22 cellular contexts compared by ENCODE assay signal in the genomic region with DNA sequence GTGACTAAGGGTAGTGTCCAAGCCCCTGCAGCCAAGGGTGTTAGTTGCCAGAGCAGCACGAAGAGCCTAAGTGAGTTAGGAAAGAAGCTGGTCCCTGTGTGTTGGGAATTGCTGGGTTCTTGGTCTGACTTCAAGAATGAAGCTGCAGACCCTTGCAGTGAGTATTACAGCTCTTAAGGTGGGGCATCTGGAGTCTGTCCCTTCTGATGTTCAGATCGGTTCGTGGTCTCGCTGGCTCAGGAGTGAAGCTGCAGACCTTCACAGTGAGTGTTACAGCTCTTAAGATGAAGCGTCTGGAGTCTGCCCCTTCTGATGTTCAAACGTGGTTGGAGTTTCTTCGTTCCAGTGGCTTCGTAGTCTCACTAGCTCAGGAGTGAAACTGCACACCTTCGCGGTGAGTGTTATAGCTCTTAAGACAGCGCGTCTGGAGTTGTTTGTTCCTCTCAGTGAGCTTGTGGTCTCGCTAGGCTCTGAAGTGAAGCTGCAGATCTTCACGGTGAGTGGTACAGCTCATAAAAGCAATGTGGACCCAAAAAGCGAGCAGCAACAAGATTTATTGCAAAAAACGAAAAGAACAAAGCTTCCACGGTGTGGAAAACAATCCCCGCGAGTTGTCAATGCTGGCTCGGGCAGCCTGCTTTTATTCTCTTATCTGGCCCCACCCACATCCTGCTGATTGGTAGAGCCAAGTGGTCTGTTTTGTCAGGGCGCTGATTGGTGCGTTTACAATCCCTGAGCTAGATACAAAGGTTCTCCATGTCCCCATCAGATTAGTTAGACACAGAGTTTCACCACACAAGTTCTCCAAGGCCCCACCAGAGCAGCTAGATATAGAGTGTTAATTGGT. TPM values are rescaled to one million over a fixed set of nuclear protein-coding genes. Genes with fewer than 3 reads are reported as not detected.
A peak's percentile ranks its signal among the peaks of the same experiment; 100 is the strongest.
DNase-seq lines count a peak whose midpoint lies in the region; ATAC-seq, FAIRE-seq and TF ChIP-seq lines count a peak whose summit lies in the region.
"Had no signal": no experiment of that assay in that cellular context is flagged by ENCODE, and none has a peak within 500 bp of the region (broad histone marks: within the 10 kb centered on the region; RNA-seq: fewer than 3 reads in every experiment).

No MANE protein-coding gene starts in this region.

- H4K20me1 ChIP-seq in mammary epithelial cell (ENCODE audit: insufficient read depth, low read length), result no peaks in the 10 kb centered on the region

- H3K27ac Mint-ChIP-seq in activated naive CD8-positive, alpha-beta T cell treated with anti-CD3 and anti-CD28 coated beads, Interleukin-2, amount 50 U/mL, for 24 hours, result no peak overlapping the region
- H3K27ac Mint-ChIP-seq: activated B cell treated with CpG ODN at 0.5 μM for 24 hours; activated CD4-positive, alpha-beta memory T cell treated with anti-CD3 and anti-CD28 coated beads for 36 hours; T-helper 2 cell treated with Interferon-gamma antibody and Interleukin-4, amounts not matched to agents 5 μg/mL and 100 μg/mL, for 36 hours had no signal

- 87% methylated on average over 21 of the region's 22 CpGs for WGBS in mammary epithelial cell (ENCODE audit: low coverage, missing lambda C conversion rate)
- WGBS in mesodermal cell (ENCODE audit: insufficient coverage in 2 of 2), 2 experiments, result 90 to 95% methylated on average over 17 to 19 of the region's 22 CpGs

- no peak for TF ChIP-seq CTCF in mammary epithelial cell (conservative IDR thresholded peaks at IDR 0.05 in 1 of 2, IDR thresholded peaks at IDR 0.05 in 1 of 2; ENCODE audit: extremely low read depth in 1 of 2, insufficient read depth in 1 of 2, low read depth in 1 of 2, low read length in 2 of 2)
- TF ChIP-seq CTCF in breast epithelium (IDR thresholded peaks at IDR 0.05), result no peak
- no peak for TF ChIP-seq CTCF in coronary artery (IDR thresholded peaks at IDR 0.05)

- no peaks in the 10 kb centered on the region for H3K36me3 Mint-ChIP-seq in activated naive CD8-positive, alpha-beta T cell treated with anti-CD3 and anti-CD28 coated beads, Interleukin-2, amount 50 U/mL, for 24 hours (ENCODE audit: low read depth)
- H3K36me3 Mint-ChIP-seq: activated CD4-positive, alpha-beta memory T cell treated with anti-CD3 and anti-CD28 coated beads for 36 hours had no signal

- TSS peak; percentile 11 for BruUV-seq in mammary epithelial cell (replicated peaks; lab: Mats Ljungman, UMichigan)

- H3K4me1 ChIP-seq in mammary epithelial cell (ENCODE audit: insufficient read depth, low read length) (peaks cover 10% of the 10 kb centered on the region), breast epithelium (no peaks in the 10 kb centered on the region), mesodermal cell (ENCODE audit: control insufficient read depth, insufficient read depth, low read length, poor library complexity, severe bottlenecking) (peaks cover 26% of the 10 kb centered on the region)
- H3K4me1 ChIP-seq: colonic mucosa had no signal

- H3K36me3 ChIP-seq in mammary epithelial cell (ENCODE audit: insufficient read depth, low read length), result peaks cover 11% of the 10 kb centered on the region
- no peaks in the 10 kb centered on the region for H3K36me3 ChIP-seq in breast epithelium
- H3K36me3 ChIP-seq in mesodermal cell (ENCODE audit: control insufficient read depth, insufficient read depth, low read length), result peaks cover 31% of the 10 kb centered on the region
- H3K36me3 ChIP-seq: colonic mucosa had no signal

- in situ Hi-C loops in mammary epithelial cell (cut with MboI; ENCODE audit: low sequenced_read_pairs in 2 of 2), result no loop called here

- no peaks in the 10 kb centered on the region for H3K4me1 Mint-ChIP-seq in activated naive CD8-positive, alpha-beta T cell treated with anti-CD3 and anti-CD28 coated beads, Interleukin-2, amount 50 U/mL, for 24 hours
- H3K4me1 Mint-ChIP-seq: activated B cell treated with CpG ODN at 0.5 μM for 24 hours had no signal

- H3K9me3 Mint-ChIP-seq in activated naive CD8-positive, alpha-beta T cell treated with anti-CD3 and anti-CD28 coated beads, Interleukin-2, amount 50 U/mL, for 24 hours, result no peaks in the 10 kb centered on the region
- H3K9me3 Mint-ChIP-seq: activated B cell treated with CpG ODN at 0.5 μM for 24 hours; activated CD4-positive, alpha-beta memory T cell treated with anti-CD3 and anti-CD28 coated beads for 36 hours; T-helper 2 cell treated with Interferon-gamma antibody and Interleukin-4, amounts not matched to agents 5 μg/mL and 100 μg/mL, for 36 hours had no signal

- H3K4me2 ChIP-seq in mammary epithelial cell (ENCODE audit: insufficient read depth, low read depth, low read length), result no peak overlapping the region
- H3K4me2 ChIP-seq: smooth muscle cell had no signal

- peak overlapping the region; percentile 28 for H3K4me3 Mint-ChIP-seq in activated naive CD8-positive, alpha-beta T cell treated with anti-CD3 and anti-CD28 coated beads, Interleukin-2, amount 50 U/mL, for 24 hours
- H3K4me3 Mint-ChIP-seq: activated B cell treated with CpG ODN at 0.5 μM for 24 hours; activated CD4-positive, alpha-beta memory T cell treated with anti-CD3 and anti-CD28 coated beads for 36 hours; T-helper 2 cell treated with Interferon-gamma antibody and Interleukin-4, amounts not matched to agents 5 μg/mL and 100 μg/mL, for 36 hours had no signal

- FAIRE-seq in H54 (lab: Jason Lieb, UNC), result no peak
- FAIRE-seq: RCC 7860 had no signal

- no peak overlapping the region for H2AFZ ChIP-seq in mammary epithelial cell (ENCODE audit: low read depth, low read length)

- no peaks in the 10 kb centered on the region for H3K27me3 Mint-ChIP-seq in activated naive CD8-positive, alpha-beta T cell treated with anti-CD3 and anti-CD28 coated beads, Interleukin-2, amount 50 U/mL, for 24 hours
- H3K27me3 Mint-ChIP-seq: activated B cell treated with CpG ODN at 0.5 μM for 24 hours; activated CD4-positive, alpha-beta memory T cell treated with anti-CD3 and anti-CD28 coated beads for 36 hours had no signal

- CTCF ChIA-PET in mammary epithelial cell (lab: Charles Lee; ENCODE audit: low non-redundant PET), result no interaction called here

- H3K9me3 ChIP-seq in mammary epithelial cell (replicated peaks; ENCODE audit: insufficient read depth, low read length), result peaks cover 1% of the 10 kb centered on the region
- H3K9me3 ChIP-seq in breast epithelium, result no peaks in the 10 kb centered on the region
- H3K9me3 ChIP-seq in mesodermal cell (ENCODE audit: control insufficient read depth, low read length), result no peaks in the 10 kb centered on the region
- H3K9me3 ChIP-seq: colonic mucosa, neutrophil had no signal

- no peaks in the 10 kb centered on the region for H3K79me2 ChIP-seq in mammary epithelial cell (ENCODE audit: insufficient read depth, low read length)

- H3K27me3 ChIP-seq in mammary epithelial cell (ENCODE audit: insufficient read depth, low read length) (no peaks in the 10 kb centered on the region), breast epithelium (no peaks in the 10 kb centered on the region)
- H3K27me3 ChIP-seq: colonic mucosa, heart right ventricle, neutrophil had no signal

- dilution Hi-C loops in mammary epithelial cell (cut with HindIII; ENCODE audit: low sequenced_read_pairs), result loop anchor here (5.0 to 10.0 kb wide), 3 partner anchors 105 to 432 kb away; no protein-coding TSS in a partner anchor

- H3K4me3 ChIP-seq in mammary epithelial cell (replicated peaks in 1 of 3; ENCODE audit: insufficient read depth in 1 of 3, low read depth in 2 of 3, low read length in 3 of 3), result no peak overlapping the region
- no peak overlapping the region for H3K4me3 ChIP-seq in breast epithelium
- H3K4me3 ChIP-seq in mesodermal cell (ENCODE audit: extremely low read depth, insufficient read depth, low read length, poor library complexity, severe bottlenecking), result no peak overlapping the region
- H3K4me3 ChIP-seq in coronary artery, result no peak overlapping the region
- H3K4me3 ChIP-seq: colonic mucosa, heart right ventricle, smooth muscle cell had no signal

- ATAC-seq in activated naive CD8-positive, alpha-beta T cell treated with anti-CD3 and anti-CD28 coated beads, Interleukin-2, amount 50 U/mL, for 24 hours, result no peak
- ATAC-seq: heart right ventricle had no signal

- no peak overlapping the region for H3K9ac ChIP-seq in mammary epithelial cell (ENCODE audit: insufficient read depth, low read length)

- H3K27ac ChIP-seq in mammary epithelial cell (ENCODE audit: insufficient read depth, low read depth, low read length), result no peak overlapping the region
- no peak overlapping the region for H3K27ac ChIP-seq in breast epithelium
- peak overlapping the region; percentile 5 for H3K27ac ChIP-seq in mesodermal cell (ENCODE audit: low read depth, low read length, severe bottlenecking)
- H3K27ac ChIP-seq in coronary artery, result no peak overlapping the region
- H3K27ac ChIP-seq: colonic mucosa, heart right ventricle, neutrophil had no signal

- intact Hi-C loops in mammary epithelial cell (cut with micrococcal nuclease), result no loop called here
- intact Hi-C loops in breast epithelium (cut with DNase I; ENCODE audit: low total_unique reads), result no loop called here

- DNase-seq in mammary epithelial cell, result no peak
- no peak for DNase-seq in breast epithelium (ENCODE audit: low spot score in 2 of 2)
- DNase-seq in activated naive CD8-positive, alpha-beta T cell treated with anti-CD3 and anti-CD28 coated beads, Interleukin-2, amount 50 U/mL, for 24 hours, result no peak
- no peak for DNase-seq in coronary artery (ENCODE audit: low spot score)
- no peak for DNase-seq in H54 (ENCODE audit: insufficient read length, low spot score)
- DNase-seq in NCI-H524 treated with DMSO at 0.1 percent for 48 hours (lab: John Stamatoyannopoulos, UW), result no peak
- DNase-seq in dermis blood vessel endothelial cell, result no peak
- DNase-seq: activated B cell treated with CpG ODN at 0.5 μM for 24 hours; activated CD4-positive, alpha-beta memory T cell treated with anti-CD3 and anti-CD28 coated beads for 36 hours; activated naive CD4-positive, alpha-beta T cell treated with anti-CD3 and anti-CD28 coated beads, Interleukin-2, amount 50 U/mL, for 16 hours; Calu3; colonic mucosa; heart right ventricle; Karpas-422; NCI-H1048; NCI-H2029; stimulated activated CD4-positive, alpha-beta T cell treated with anti-CD3 and anti-CD28 coated beads, Interleukin-4, amount 100 ng/mL, for 1 hour had no signal

- no peak for TF ChIP-seq POLR2A in breast epithelium (IDR thresholded peaks at IDR 0.05)
- no peak for TF ChIP-seq POLR2A in H54 (IDR thresholded peaks at IDR 0.05; ENCODE audit: low read depth, low read length)

RNA-seq across cellular contexts. Expression of a gene that starts 31.8 kb away (rescaled TPM):
- total RNA-seq in mammary epithelial cell (100 to 1,000 TPM in 1 of 2 donors, 10 to 100 TPM in 1; 40.4 to 180 TPM), breast epithelium (100 to 1,000 TPM in 1 of 3 donors, 10 to 100 TPM in 2; 86.2 to 122 (median 88.0) TPM), dermis blood vessel endothelial cell (61.5 and 135 TPM in 2 replicates)
- 12.1 TPM for polyA plus RNA-seq in mammary epithelial cell
- polyA minus RNA-seq in mammary epithelial cell, result 10.3 TPM
- polyA plus RNA-seq in mesodermal cell (2013, experiment 1 of 2), result 26.3 TPM
- 26.1 TPM for polyA plus RNA-seq in mesodermal cell (2013, experiment 2 of 2)
